17 cellular contexts compared by ENCODE assay signal in the genomic region with DNA sequence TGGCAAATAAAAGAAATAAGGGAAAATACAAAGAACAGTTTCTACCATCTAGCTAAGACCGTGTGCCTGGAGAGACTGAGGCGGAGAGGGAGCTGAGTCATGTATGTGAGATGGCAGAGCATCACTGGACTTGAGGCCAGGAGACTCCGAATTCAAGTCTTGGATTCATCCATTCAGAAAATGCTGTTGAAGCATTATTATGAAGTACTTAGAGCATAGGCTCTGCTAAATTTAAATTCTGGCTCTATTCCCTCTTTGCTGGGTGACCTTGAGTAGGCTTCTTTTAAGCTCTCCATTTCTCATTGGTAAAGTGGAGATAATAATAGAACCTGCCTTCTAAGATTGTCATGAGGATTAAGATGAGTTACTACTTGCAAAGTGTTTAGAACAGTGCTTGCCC. TPM values are rescaled to one million over a fixed set of nuclear protein-coding genes. Genes with fewer than 3 reads are reported as not detected.
DNase-seq lines count a peak whose midpoint lies in the region; ATAC-seq and TF ChIP-seq lines count a peak whose summit lies in the region.
"Had no signal": no experiment of that assay in that cellular context is flagged by ENCODE, and none has a peak within 500 bp of the region (broad histone marks: within the 10 kb centered on the region; RNA-seq: fewer than 3 reads in every experiment).

No MANE protein-coding gene starts in this region.

- H3K27ac ChIP-seq in right atrium auricular region (peak overlapping the region in 1 of 2 donors; percentile 35), skeletal muscle tissue (ENCODE audit: low read depth, low read length) (peak overlapping the region; percentile 91), MM.1S (ENCODE audit: low read length) (no peak overlapping the region)

- H3K9ac ChIP-seq in skeletal muscle tissue (ENCODE audit: low read depth in 1 of 3, low read length in 3 of 3) (peak overlapping the region; percentile 77 to 81 (median 80)), MM.1S (ENCODE audit: low read length) (no peak overlapping the region)

- H3K27me3 ChIP-seq in right atrium auricular region: no peaks in the 10 kb centered on the region
- H3K27me3 ChIP-seq in skeletal muscle tissue (ENCODE audit: control insufficient read depth in 3 of 3, insufficient read depth in 3 of 3, low read length in 3 of 3): no peaks in the 10 kb centered on the region
- no peaks in the 10 kb centered on the region for H3K27me3 ChIP-seq in MM.1S (replicated peaks; ENCODE audit: insufficient read depth, low read length)
- H3K27me3 ChIP-seq: MG63 had no signal

- H3K36me3 Mint-ChIP-seq in T-cell (no peaks in the 10 kb centered on the region), MCF 10A (ENCODE audit: insufficient read depth, unreplicated experiment) (no peaks in the 10 kb centered on the region), osteocyte (ENCODE audit: unreplicated experiment) (no peaks in the 10 kb centered on the region)
- H3K36me3 Mint-ChIP-seq: CD4-positive, CD25-positive, alpha-beta regulatory T cell had no signal

- H3K36me3 ChIP-seq in right atrium auricular region (no peaks in the 10 kb centered on the region), skeletal muscle tissue (ENCODE audit: control insufficient read depth in 3 of 3, insufficient read depth in 3 of 3, low read length in 3 of 3) (peaks cover 0 to 7% (median 0%) of the 10 kb centered on the region in 3 donors), MM.1S (replicated peaks; ENCODE audit: insufficient read depth, low read length) (no peaks in the 10 kb centered on the region)
- H3K36me3 ChIP-seq: MG63 had no signal

- H3K79me2 ChIP-seq in MM.1S (ENCODE audit: low read length): no peaks in the 10 kb centered on the region

- H3K9me3 Mint-ChIP-seq in T-cell (no peaks in the 10 kb centered on the region), MCF 10A (ENCODE audit: unreplicated experiment) (no peaks in the 10 kb centered on the region), osteocyte (ENCODE audit: unreplicated experiment) (no peaks in the 10 kb centered on the region)
- H3K9me3 Mint-ChIP-seq: CD4-positive, CD25-positive, alpha-beta regulatory T cell had no signal

- H3K4me1 Mint-ChIP-seq in T-cell (peaks cover 5 to 8% (median 6%) of the 10 kb centered on the region in 3 donors), MCF 10A (ENCODE audit: insufficient read depth, unreplicated experiment) (peaks cover 7% of the 10 kb centered on the region), osteocyte (ENCODE audit: unreplicated experiment) (peaks cover 4% of the 10 kb centered on the region)

- H3K4me1 ChIP-seq in right atrium auricular region (no peaks in the 10 kb centered on the region), skeletal muscle tissue (ENCODE audit: control insufficient read depth in 3 of 3, insufficient read depth in 3 of 3, low read length in 3 of 3) (peaks cover 13 to 20% (median 19%) of the 10 kb centered on the region in 3 donors), MM.1S (ENCODE audit: low read length) (no peaks in the 10 kb centered on the region)

- intact Hi-C loops in Right ventricle myocardium superior (cut with DNase I): no loop called here
- intact Hi-C loops in left cardiac atrium (cut with DNase I): no loop called here
- intact Hi-C loops in MCF 10A (cut with micrococcal nuclease): no loop called here

- H4K20me1 ChIP-seq in MM.1S (ENCODE audit: insufficient read depth, low read length): no peaks in the 10 kb centered on the region

- H3K27me3 Mint-ChIP-seq in T-cell: peaks cover 4 to 5% of the 10 kb centered on the region in 2 donors
- no peaks in the 10 kb centered on the region for H3K27me3 Mint-ChIP-seq in MCF 10A (ENCODE audit: insufficient read depth, unreplicated experiment)
- H3K27me3 Mint-ChIP-seq in osteocyte (ENCODE audit: unreplicated experiment): peaks cover 15% of the 10 kb centered on the region

- H3F3A ChIP-seq in MM.1S (ENCODE audit: insufficient read depth, low read length): no peaks in the 10 kb centered on the region

- H3K4me3 Mint-ChIP-seq in T-cell: peak overlapping the region in 2 of 3 donors; percentile 1 to 53
- H3K4me3 Mint-ChIP-seq in MCF 10A (ENCODE audit: unreplicated experiment): no peak overlapping the region
- no peak overlapping the region for H3K4me3 Mint-ChIP-seq in osteocyte (ENCODE audit: unreplicated experiment)

- H3K9me3 ChIP-seq in right atrium auricular region (no peaks in the 10 kb centered on the region), skeletal muscle tissue (ENCODE audit: control insufficient read depth in 3 of 3, low read length in 3 of 3) (no peaks in the 10 kb centered on the region), MM.1S (replicated peaks; ENCODE audit: insufficient read depth, low read length) (no peaks in the 10 kb centered on the region)
- H3K9me3 ChIP-seq: MG63 had no signal

- CTCF ChIA-PET in T-cell (lab: Charles Lee) (no interaction called here), MCF 10A (lab: Yijun Ruan, JAX) (interaction anchor here (2.9 kb wide), 1 partner anchor 13 kb away, joined by 12 read pairs; no protein-coding TSS in a partner anchor)

- no peak for DNase-seq in Right ventricle myocardium superior
- DNase-seq in right atrium auricular region (ENCODE audit: low spot score): no peak
- DNase-seq in T-cell: no peak
- DNase-seq in left cardiac atrium: no peak
- DNase-seq in MCF 10A (ENCODE audit: unreplicated experiment): no peak
- no peak for DNase-seq in MM.1S
- no peak for DNase-seq in osteocyte (ENCODE audit: extremely low spot score, unreplicated experiment)
- DNase-seq: CD4-positive, CD25-positive, alpha-beta regulatory T cell; GF-D8; KBM-7; MG63; NCI-H1105; NCI-H187; NCI-H446; NCI-H748 treated with DMSO at 0.1 percent for 48 hours; SIG-M5 had no signal

- H3K4me3 ChIP-seq in right atrium auricular region: no peak overlapping the region
- H3K4me3 ChIP-seq in skeletal muscle tissue (ENCODE audit: low read length in 3 of 3): peak overlapping the region; percentile 69 to 79 (median 75)
- no peak overlapping the region for H3K4me3 ChIP-seq in MM.1S (ENCODE audit: low read length)
- H3K4me3 ChIP-seq: MG63 had no signal

- ATAC-seq in Right ventricle myocardium superior (ENCODE audit: poor library complexity): peak; percentile 77
- ATAC-seq in T-cell (replicated peaks in 1 of 4): no peak
- peak; percentile 50 to 67 for ATAC-seq in left cardiac atrium

- H2AFZ ChIP-seq in MM.1S (ENCODE audit: low read length): no peak overlapping the region

- H3K27ac Mint-ChIP-seq in T-cell (no peak overlapping the region), MCF 10A (ENCODE audit: low read depth, unreplicated experiment) (no peak overlapping the region), osteocyte (ENCODE audit: unreplicated experiment) (no peak overlapping the region)

- H3K9me2 ChIP-seq in MM.1S (replicated peaks; ENCODE audit: insufficient read depth, low read length): no peaks in the 10 kb centered on the region

- POLR2A ChIA-PET in T-cell (lab: Charles Lee): no interaction called here
- POLR2A ChIA-PET in MCF 10A (lab: Yijun Ruan, JAX): interaction anchor here (1.8 to 2.1 kb wide), 2 partner anchors 10 to 35 kb away, joined by 5 to 12 read pairs; a partner anchor contains a TSS

- H3K4me2 ChIP-seq in MM.1S (ENCODE audit: low read depth, low read length): no peak overlapping the region

- BruUV-seq in MCF 10A (replicated peaks; lab: Mats Ljungman, UMichigan): no TSS peak

- TF ChIP-seq CTCF in right atrium auricular region (IDR thresholded peaks at IDR 0.05) (no peak), MCF 10A (IDR thresholded peaks at IDR 0.05; ENCODE audit: unreplicated experiment) (no peak), MM.1S (IDR thresholded peaks at IDR 0.05; ENCODE audit: low read length) (no peak), osteocyte (IDR thresholded peaks at IDR 0.05) (no peak)

RNA-seq across cellular contexts. Expression of a gene that starts 34.7 kb away (rescaled TPM):
- 4.5 TPM for total RNA-seq in Right ventricle myocardium superior
- total RNA-seq in right atrium auricular region: 1 to 10 TPM; 3.1 to 4.0 TPM
- 1 to 10 TPM in 1 of 5 donors, under 1 TPM in 4; 0.35 to 1.1 (median 0.70) TPM for total RNA-seq in T-cell
- total RNA-seq in left cardiac atrium: 1 to 10 TPM; 2.9 to 3.2 TPM
- total RNA-seq in skeletal muscle tissue: 11.5 TPM
- 3.1 and 5.9 TPM in 2 replicates for total RNA-seq in MCF 10A (2022)
- 3.0 and 3.6 TPM in 2 replicates for total RNA-seq in osteocyte
- total RNA-seq: CD4-positive, CD25-positive, alpha-beta regulatory T cell had no signal

RNA-seq across cellular contexts. Expression of a gene that starts 42.2 kb away (rescaled TPM):
- total RNA-seq in Right ventricle myocardium superior (193 TPM), right atrium auricular region (100 to 1,000 TPM; 111 to 261 TPM), T-cell (10 to 100 TPM; 18.0 to 40.5 (median 21.9) TPM), left cardiac atrium (100 to 1,000 TPM in 1 of 2 donors, 10 to 100 TPM in 1; 99.9 to 133 TPM), skeletal muscle tissue (90.8 TPM), MCF 10A (2022) (54.2 and 65.0 TPM in 2 replicates), osteocyte (10.7 and 12.6 TPM in 2 replicates)

RNA-seq across cellular contexts. Expression of a gene that starts 54.5 kb away (rescaled TPM):
- total RNA-seq in Right ventricle myocardium superior (9.9 TPM), right atrium auricular region (10 to 100 TPM; 17.9 to 27.4 TPM), T-cell (under 1 TPM in 3 of 5 donors, not detected in 2; 0.39 to 0.57 (median 0.53) TPM), left cardiac atrium (10 to 100 TPM; 14.0 to 39.1 TPM), skeletal muscle tissue (8.9 TPM), MCF 10A (2022) (0.83 and 1.8 TPM in 2 replicates), osteocyte (0.64 and 0.68 TPM in 2 replicates)

Comparison
In these comparisons a context has a peak if more than half of its experiments do, and no peak if none do; other contexts are left out.
1. ATAC-seq: peak in Right ventricle myocardium superior (single experiment) and left cardiac atrium (2 of 2); none in T-cell (0 of 4).
2. H3K4me3 ChIP-seq: peak in skeletal muscle tissue (3 of 3); none in right atrium auricular region (0 of 2) and MM.1S (single experiment).
3. H3K4me3 Mint-ChIP-seq: peak in T-cell (2 of 3); none in MCF 10A (single experiment) and osteocyte (single experiment).